11 cellular contexts compared by ENCODE assay signal in genomic region chr1:155124503-155125463, GRCh38. TPM values are rescaled to one million over a fixed set of nuclear protein-coding genes. Genes with fewer than 3 reads are reported as not detected.
DNase-seq lines count a peak whose midpoint lies in the region; FAIRE-seq and TF ChIP-seq lines count a peak whose summit lies in the region.
"Had no signal": no experiment of that assay in that cellular context is flagged by ENCODE, and none has a peak within 500 bp of the region (broad histone marks: within the 10 kb centered on the region; RNA-seq: fewer than 3 reads in every experiment).

No MANE protein-coding gene starts in this region.

- H2AK5ac ChIP-seq in H1 (ENCODE audit: low read depth, low read length), result no peak overlapping the region
- no peak overlapping the region for H2AK5ac ChIP-seq in mesenchymal stem cell (ENCODE audit: low read length, severe bottlenecking)

- no peaks in the 10 kb centered on the region for H4K20me1 ChIP-seq in H1 (replicated peaks in 1 of 2; ENCODE audit: control insufficient read depth in 1 of 2, insufficient read depth in 2 of 2, low read length in 2 of 2)

- TF ChIP-seq CTCF in Peyer's patch (IDR thresholded peaks at IDR 0.05) (no peak), H1 (IDR thresholded peaks at IDR 0.05; ENCODE audit: control extremely low read depth in 1 of 3, insufficient read depth in 1 of 3, low read depth in 1 of 3, low read length in 3 of 3) (no peak), progenitor cell of endocrine pancreas (IDR thresholded peaks at IDR 0.05; ENCODE audit: unreplicated experiment) (no peak)

- DNase-seq in A172 (ENCODE audit: low spot score) (peak; percentile 45), Peyer's patch (peak in 1 of 3 donors; percentile 65), H1 (ENCODE audit: low read depth in 1 of 2, low spot score in 2 of 2) (peak in 1 of 2 experiments; percentile 48), mesenchymal stem cell (peak; percentile 79), NCI-H1436 treated with DMSO at 0.1 percent for 48 hours (lab: John Stamatoyannopoulos, UW) (no peak), progenitor cell of endocrine pancreas (ENCODE audit: low spot score, unreplicated experiment) (no peak), H4 (ENCODE audit: low spot score) (no peak)
- no peak for DNase-seq in activated naive CD4-positive, alpha-beta T cell treated with anti-CD3 and anti-CD28 coated beads, Interleukin-2, amount 10 ng/mL, durations not matched to agents 7 days and 5 days
- DNase-seq: activated CD4-positive, alpha-beta T cell treated with anti-CD3 and anti-CD28 coated beads, Interleukin-2, amount 10 ng/mL, durations not matched to agents 7 days and 5 days; NCI-H1930; tibial artery had no signal

- H3K27me3 ChIP-seq in Peyer's patch (no peaks in the 10 kb centered on the region), H1 (replicated peaks in 1 of 4; ENCODE audit: control insufficient read depth in 3 of 4, extremely low read depth in 1 of 4, insufficient read depth in 3 of 4, low read length in 3 of 4) (peaks cover 33 to 50% (median 47%) of the 10 kb centered on the region in 4 experiments), mesenchymal stem cell (ENCODE audit: control insufficient read depth in 1 of 2, insufficient read depth in 1 of 2, low read length in 2 of 2) (peaks cover 68 to 87% of the 10 kb centered on the region in 2 experiments)

- H4K91ac ChIP-seq in H1 (replicated peaks; ENCODE audit: insufficient read length, low read length) (no peak overlapping the region), mesenchymal stem cell (ENCODE audit: low read length) (no peak overlapping the region)

- H3K23me2 ChIP-seq in H1 (ENCODE audit: low read depth, low read length), result peaks cover 27% of the 10 kb centered on the region

- no peak for TF ChIP-seq EP300 in H1 (IDR thresholded peaks at IDR 0.05; ENCODE audit: borderline replicate concordance in 1 of 2, low read depth in 2 of 2, low read length in 2 of 2)

- peaks cover 28% of the 10 kb centered on the region for H3K4me1 Mint-ChIP-seq in activated naive CD4-positive, alpha-beta T cell treated with anti-CD3 and anti-CD28 coated beads, Interleukin-2, amount 10 ng/mL, durations not matched to agents 7 days and 5 days
- H3K4me1 Mint-ChIP-seq in progenitor cell of endocrine pancreas (ENCODE audit: low read depth), result peaks cover 28% of the 10 kb centered on the region

- H3K23ac ChIP-seq in H1 (ENCODE audit: insufficient read length) (no peak overlapping the region), mesenchymal stem cell (ENCODE audit: low read length in 2 of 2) (no peak overlapping the region)

- POLR2A ChIA-PET in H1 (lab: Charles Lee; ENCODE audit: partially characterized antibody), result interaction anchor here (0.5 to 2.4 kb wide), 9 partner anchors 8 to 815 kb away, joined by 3 to 8 read pairs (median 4); partner anchors contain the start of gene KRTCAP2

- H2BK5ac ChIP-seq in H1 (ENCODE audit: low read depth, low read length) (no peak overlapping the region), mesenchymal stem cell (ENCODE audit: low read depth, low read length, poor library complexity, severe bottlenecking) (no peak overlapping the region)

- no peak overlapping the region for H2BK20ac ChIP-seq in H1 (ENCODE audit: low read length)

- H3K9me3 ChIP-seq in Peyer's patch (no peaks in the 10 kb centered on the region), H1 (ENCODE audit: insufficient read depth in 2 of 2, low read depth in 1 of 2, low read length in 1 of 2) (no peaks in the 10 kb centered on the region), mesenchymal stem cell (ENCODE audit: control insufficient read depth, low read length) (no peaks in the 10 kb centered on the region)
- H3K9me3 ChIP-seq: tibial artery had no signal

- CTCF ChIA-PET in H1 (lab: Charles Lee; ENCODE audit: partially characterized antibody), result interaction anchor here (0.8 to 4.8 kb wide), 12 partner anchors 9 to 459 kb away, joined by 3 to 66 read pairs (median 4); partner anchors contain the start of gene KRTCAP2
- CTCF ChIA-PET in activated naive CD4-positive, alpha-beta T cell treated with anti-CD3 and anti-CD28 coated beads, Interleukin-2, amount 10 ng/mL, durations not matched to agents 7 days and 5 days (lab: Charles Lee), result interaction anchor here (1.9 kb wide), 1 partner anchor 33 kb away, joined by 6 read pairs; no protein-coding TSS in a partner anchor

- H2BK15ac ChIP-seq in H1 (ENCODE audit: low read length), result no peak overlapping the region; the same call in 1 of the 2 replicates
- H2BK15ac ChIP-seq in mesenchymal stem cell (ENCODE audit: low read depth, poor library complexity, severe bottlenecking), result no peak overlapping the region

- H3K9me3 Mint-ChIP-seq in activated naive CD4-positive, alpha-beta T cell treated with anti-CD3 and anti-CD28 coated beads, Interleukin-2, amount 10 ng/mL, durations not matched to agents 7 days and 5 days, result no peaks in the 10 kb centered on the region
- no peaks in the 10 kb centered on the region for H3K9me3 Mint-ChIP-seq in progenitor cell of endocrine pancreas (ENCODE audit: low read depth)
- H3K9me3 Mint-ChIP-seq: activated CD4-positive, alpha-beta T cell treated with anti-CD3 and anti-CD28 coated beads, Interleukin-2, amount 10 ng/mL, durations not matched to agents 7 days and 5 days had no signal

- no peak overlapping the region for H3K56ac ChIP-seq in H1 (replicated peaks; ENCODE audit: insufficient read length, low read depth, low read length)

- H2BK12ac ChIP-seq in H1 (ENCODE audit: low read depth, low read length), result no peak overlapping the region
- H2BK12ac ChIP-seq in mesenchymal stem cell (ENCODE audit: low read length in 2 of 2), result no peak overlapping the region

- H3K4me1 ChIP-seq in Peyer's patch (peaks cover 6 to 24% (median 15%) of the 10 kb centered on the region in 4 donors), H1 (replicated peaks in 1 of 4; ENCODE audit: control insufficient read depth in 3 of 4, insufficient read depth in 4 of 4, low read length in 3 of 4) (peaks cover 16 to 46% (median 32%) of the 10 kb centered on the region in 4 experiments), mesenchymal stem cell (ENCODE audit: control insufficient read depth, insufficient read depth, low read depth, low read length) (peaks cover 45% of the 10 kb centered on the region)

- H3K4me2 ChIP-seq in H1 (ENCODE audit: insufficient read depth in 1 of 2, low read depth in 2 of 2, low read length in 2 of 2) (peak overlapping the region; percentile 94 to 97; a peak in 2 of 4 replicates), mesenchymal stem cell (ENCODE audit: low read length, poor library complexity, severe bottlenecking) (no peak overlapping the region)

- H3K36me3 ChIP-seq in Peyer's patch, result no peaks in the 10 kb centered on the region
- H3K36me3 ChIP-seq in H1 (ENCODE audit: control insufficient read depth in 2 of 4, insufficient read depth in 4 of 4, low read length in 3 of 4), result no peaks in the 10 kb centered on the region
- H3K36me3 ChIP-seq in mesenchymal stem cell (ENCODE audit: control insufficient read depth in 1 of 2, insufficient read depth in 2 of 2, low read depth in 1 of 2, low read length in 2 of 2), result no peaks in the 10 kb centered on the region
- H3K36me3 ChIP-seq: tibial artery had no signal

- WGBS in H1 (ENCODE audit: extremely low coverage in 1 of 2, insufficient coverage in 1 of 2, insufficient read length in 1 of 2, insufficient replicate concordance in 2 of 2, low coverage in 1 of 2, low lambda C conversion rate in 2 of 2, missing lambda C conversion rate in 1 of 2), 2 experiments, result 74% methylated on average over 16 of the region's 16 CpGs; no CpG with 5 or more reads in 1 of the 2 experiments
- 66% methylated on average over 12 of the region's 16 CpGs for WGBS in mesenchymal stem cell

- no peak overlapping the region for H2AFZ ChIP-seq in H1 (ENCODE audit: low read length)
- H2AFZ ChIP-seq in mesenchymal stem cell (ENCODE audit: low read depth, low read length), result no peak overlapping the region

- H2BK120ac ChIP-seq in H1 (replicated peaks; ENCODE audit: low read depth, low read length) (no peak overlapping the region), mesenchymal stem cell (ENCODE audit: low read depth, low read length) (no peak overlapping the region)

- H3K79me2 ChIP-seq in H1 (ENCODE audit: control insufficient read depth in 1 of 2, insufficient read depth in 2 of 2, low read length in 2 of 2), result no peaks in the 10 kb centered on the region

- peaks cover 92% of the 10 kb centered on the region for H3K27me3 Mint-ChIP-seq in activated naive CD4-positive, alpha-beta T cell treated with anti-CD3 and anti-CD28 coated beads, Interleukin-2, amount 10 ng/mL, durations not matched to agents 7 days and 5 days
- H3K27me3 Mint-ChIP-seq in progenitor cell of endocrine pancreas, result peaks cover 52% of the 10 kb centered on the region

- no peak for FAIRE-seq in H1 (lab: Jason Lieb, UNC)

- H3K18ac ChIP-seq in H1 (ENCODE audit: extremely low read depth, low read length) (no peak overlapping the region), mesenchymal stem cell (ENCODE audit: low read depth in 1 of 2, low read length in 2 of 2) (no peak overlapping the region)

- TF ChIP-seq RAD21 in H1 (IDR thresholded peaks at IDR 0.05 in 1 of 2, conservative IDR thresholded peaks at IDR 0.05 in 1 of 2; ENCODE audit: low read depth in 2 of 2, low read length in 2 of 2), result no peak

- H3K4ac ChIP-seq in H1 (replicated peaks; ENCODE audit: insufficient read length, low read depth, low read length), result no peak overlapping the region
- no peak overlapping the region for H3K4ac ChIP-seq in mesenchymal stem cell (ENCODE audit: low read depth in 1 of 2, low read length in 2 of 2)

- H3K79me1 ChIP-seq in H1 (ENCODE audit: low read depth, low read length) (no peaks in the 10 kb centered on the region), mesenchymal stem cell (replicated peaks; ENCODE audit: low read length, poor library complexity, severe bottlenecking) (no peaks in the 10 kb centered on the region)

- no peak overlapping the region for H3K27ac Mint-ChIP-seq in activated naive CD4-positive, alpha-beta T cell treated with anti-CD3 and anti-CD28 coated beads, Interleukin-2, amount 10 ng/mL, durations not matched to agents 7 days and 5 days
- H3K27ac Mint-ChIP-seq in progenitor cell of endocrine pancreas, result no peak overlapping the region
- H3K27ac Mint-ChIP-seq: activated CD4-positive, alpha-beta T cell treated with anti-CD3 and anti-CD28 coated beads, Interleukin-2, amount 10 ng/mL, durations not matched to agents 7 days and 5 days had no signal

- H3K27ac ChIP-seq in Peyer's patch, result peak overlapping the region in 3 of 4 donors; percentile 87 to 98 (median 98)
- no peak overlapping the region for H3K27ac ChIP-seq in H1 (ENCODE audit: low read depth, low read length)
- H3K27ac ChIP-seq in mesenchymal stem cell (ENCODE audit: low read length, poor library complexity, severe bottlenecking), result no peak overlapping the region
- H3K27ac ChIP-seq: tibial artery had no signal

- H4K5ac ChIP-seq in H1 (ENCODE audit: insufficient read length, low read depth, low read length), result no peak overlapping the region

- no peak overlapping the region for H4K8ac ChIP-seq in H1 (ENCODE audit: extremely low read depth, insufficient read depth, low read length)
- H4K8ac ChIP-seq in mesenchymal stem cell (ENCODE audit: low read length), result no peak overlapping the region

- H3K14ac ChIP-seq in H1 (ENCODE audit: insufficient read length), result no peak overlapping the region
- H3K14ac ChIP-seq in mesenchymal stem cell (ENCODE audit: low read length in 2 of 2), result no peak overlapping the region

- H3K4me3 ChIP-seq in Peyer's patch (no peak overlapping the region), H1 (ENCODE audit: extremely low read depth in 1 of 4, insufficient read depth in 2 of 4, low read depth in 3 of 4, low read length in 4 of 4) (no peak overlapping the region), mesenchymal stem cell (ENCODE audit: insufficient read depth in 1 of 2, low read depth in 1 of 2, low read length in 2 of 2) (no peak overlapping the region)
- H3K4me3 ChIP-seq: tibial artery had no signal

- TF ChIP-seq POLR2A in Peyer's patch (IDR thresholded peaks at IDR 0.05) (no peak), H1 (IDR thresholded peaks at IDR 0.05; ENCODE audit: control extremely low read depth in 1 of 2, low read depth in 2 of 2, low read length in 2 of 2) (no peak)

- H3K9ac ChIP-seq in H1 (replicated peaks in 1 of 4; ENCODE audit: extremely low read depth in 1 of 4, low read depth in 3 of 4, low read length in 3 of 4), result no peak overlapping the region
- H3K9ac ChIP-seq in mesenchymal stem cell (ENCODE audit: low read length), result no peak overlapping the region

- no peaks in the 10 kb centered on the region for H3K36me3 Mint-ChIP-seq in activated naive CD4-positive, alpha-beta T cell treated with anti-CD3 and anti-CD28 coated beads, Interleukin-2, amount 10 ng/mL, durations not matched to agents 7 days and 5 days
- H3K36me3 Mint-ChIP-seq in progenitor cell of endocrine pancreas (ENCODE audit: insufficient read depth), result no peaks in the 10 kb centered on the region

- H3K4me3 Mint-ChIP-seq in activated naive CD4-positive, alpha-beta T cell treated with anti-CD3 and anti-CD28 coated beads, Interleukin-2, amount 10 ng/mL, durations not matched to agents 7 days and 5 days, result no peak overlapping the region
- no peak overlapping the region for H3K4me3 Mint-ChIP-seq in progenitor cell of endocrine pancreas (ENCODE audit: low read depth)
- H3K4me3 Mint-ChIP-seq: activated CD4-positive, alpha-beta T cell treated with anti-CD3 and anti-CD28 coated beads, Interleukin-2, amount 10 ng/mL, durations not matched to agents 7 days and 5 days had no signal

RNA-seq across cellular contexts. Expression of gene EFNA1, which starts 2.9 kb away (rescaled TPM):
- 17.0 and 17.9 TPM in 2 replicates for total RNA-seq in A172 (2014; rRNA removed; shearing (Covaris generic))
- total RNA-seq in Peyer's patch, result 100 to 1,000 TPM in 3 of 4 donors, 10 to 100 TPM in 1; 13.2 to 166 (median 145) TPM
- 4.0 and 4.9 TPM in 2 replicates for total RNA-seq in H1 (2021; fragmentation: NEBNext Ultra II Directional; extraction: Animal tissue kit (Norgen Biotek cat#: 25700))
- 11.8 and 14.6 TPM in 2 replicates for polyA plus RNA-seq in H1 (2011; rRNA removed)
- polyA plus RNA-seq in H1 (2011; cell fraction: cytosol; rRNA removed), result 12.1 TPM
- 8.9 TPM for polyA plus RNA-seq in H1 (2011; cell fraction: nucleus; rRNA removed)
- 5.4 to 7.8 TPM (median 6.7 TPM) in 4 replicates for polyA plus RNA-seq in H1 (2012, experiment 1 of 2)
- polyA plus RNA-seq in H1 (2012, experiment 2 of 2), result 4.6 TPM
- polyA plus RNA-seq in H1 (2013, experiment 1 of 2), result 3.8 TPM
- 4.2 TPM for polyA plus RNA-seq in H1 (2013, experiment 2 of 2)
- polyA minus RNA-seq in H1 (2011; rRNA and poly(A)+ RNA removed), result 7.3 and 12.6 TPM in 2 replicates
- polyA minus RNA-seq in H1 (2011; cell fraction: cytosol; rRNA and poly(A)+ RNA removed), result 13.0 TPM
- 9.7 TPM for polyA minus RNA-seq in H1 (2011; cell fraction: nucleus; rRNA and poly(A)+ RNA removed)
- 0.62 TPM for polyA plus RNA-seq in mesenchymal stem cell (2013, experiment 1 of 2)
- 0.53 TPM for polyA plus RNA-seq in mesenchymal stem cell (2013, experiment 2 of 2)
- 22.1 and 22.2 TPM in 2 replicates for total RNA-seq in progenitor cell of endocrine pancreas
- total RNA-seq in H4 (2014; rRNA removed; shearing (Covaris generic)), result 14.6 and 28.0 TPM in 2 replicates

RNA-seq across cellular contexts. Expression of gene SLC50A1, which starts 10.9 kb away (rescaled TPM):
- total RNA-seq in A172 (2014; rRNA removed; shearing (Covaris generic)), result 30.4 and 39.8 TPM in 2 replicates
- total RNA-seq in Peyer's patch (10 to 100 TPM; 42.5 to 83.3 (median 46.7) TPM), progenitor cell of endocrine pancreas (33.3 and 35.5 TPM in 2 replicates)
- total RNA-seq in H1 (2021; fragmentation: NEBNext Ultra II Directional; extraction: Animal tissue kit (Norgen Biotek cat#: 25700)), result 36.5 and 41.6 TPM in 2 replicates
- polyA plus RNA-seq in H1 (2011; rRNA removed), result 80.7 and 90.8 TPM in 2 replicates
- 61.8 TPM for polyA plus RNA-seq in H1 (2011; cell fraction: cytosol; rRNA removed)
- 34.9 TPM for polyA plus RNA-seq in H1 (2011; cell fraction: nucleus; rRNA removed)
- polyA plus RNA-seq in H1 (2012, experiment 1 of 2), result 36.0 to 50.1 TPM (median 39.0 TPM) in 4 replicates
- 56.4 TPM for polyA plus RNA-seq in H1 (2012, experiment 2 of 2)
- 47.5 TPM for polyA plus RNA-seq in H1 (2013, experiment 1 of 2)
- polyA plus RNA-seq in H1 (2013, experiment 2 of 2), result 50.4 TPM
- 42.3 and 45.2 TPM in 2 replicates for polyA minus RNA-seq in H1 (2011; rRNA and poly(A)+ RNA removed)
- 19.9 TPM for polyA minus RNA-seq in H1 (2011; cell fraction: cytosol; rRNA and poly(A)+ RNA removed)
- 14.1 TPM for polyA minus RNA-seq in H1 (2011; cell fraction: nucleus; rRNA and poly(A)+ RNA removed)
- polyA plus RNA-seq in mesenchymal stem cell (2013, experiment 1 of 2), result 41.0 TPM
- polyA plus RNA-seq in mesenchymal stem cell (2013, experiment 2 of 2), result 42.4 TPM
- 35.8 and 40.5 TPM in 2 replicates for total RNA-seq in H4 (2014; rRNA removed; shearing (Covaris generic))

RNA-seq across cellular contexts. Expression of gene DPM3, which starts 15.5 kb away (rescaled TPM):
- total RNA-seq in A172 (2014; rRNA removed; shearing (Covaris generic)), result 37.4 and 116 TPM in 2 replicates
- total RNA-seq in Peyer's patch (10 to 100 TPM; 33.5 to 89.2 (median 65.0) TPM), progenitor cell of endocrine pancreas (45.6 and 49.3 TPM in 2 replicates)
- total RNA-seq in H1 (2021; fragmentation: NEBNext Ultra II Directional; extraction: Animal tissue kit (Norgen Biotek cat#: 25700)), result 44.8 and 49.3 TPM in 2 replicates
- polyA plus RNA-seq in H1 (2011; rRNA removed), result 227 and 349 TPM in 2 replicates
- 166 TPM for polyA plus RNA-seq in H1 (2011; cell fraction: cytosol; rRNA removed)
- polyA plus RNA-seq in H1 (2011; cell fraction: nucleus; rRNA removed), result 111 TPM
- polyA plus RNA-seq in H1 (2012, experiment 1 of 2), result 30.1 to 106 TPM (median 79.5 TPM) in 4 replicates
- 141 TPM for polyA plus RNA-seq in H1 (2012, experiment 2 of 2)
- 184 TPM for polyA plus RNA-seq in H1 (2013, experiment 1 of 2)
- polyA plus RNA-seq in H1 (2013, experiment 2 of 2), result 217 TPM
- 6.9 and 13.7 TPM in 2 replicates for polyA minus RNA-seq in H1 (2011; rRNA and poly(A)+ RNA removed)
- polyA minus RNA-seq in H1 (2011; cell fraction: cytosol; rRNA and poly(A)+ RNA removed), result 6.6 TPM
- polyA minus RNA-seq in H1 (2011; cell fraction: nucleus; rRNA and poly(A)+ RNA removed), result 11.4 TPM
- 176 TPM for polyA plus RNA-seq in mesenchymal stem cell (2013, experiment 1 of 2)
- 182 TPM for polyA plus RNA-seq in mesenchymal stem cell (2013, experiment 2 of 2)
- 53.2 and 72.4 TPM in 2 replicates for total RNA-seq in H4 (2014; rRNA removed; shearing (Covaris generic))

RNA-seq across cellular contexts. Expression of gene EFNA3, which starts 46.1 kb away (rescaled TPM):
- total RNA-seq in A172 (2014; rRNA removed; shearing (Covaris generic)), result 1.5 and 2.5 TPM in 2 replicates
- total RNA-seq in Peyer's patch (1 to 10 TPM; 2.3 to 8.7 (median 5.3) TPM), progenitor cell of endocrine pancreas (9.0 and 10.5 TPM in 2 replicates)
- 10.8 and 11.6 TPM in 2 replicates for total RNA-seq in H1 (2021; fragmentation: NEBNext Ultra II Directional; extraction: Animal tissue kit (Norgen Biotek cat#: 25700))
- polyA plus RNA-seq in H1 (2011; rRNA removed), result 13.8 and 18.7 TPM in 2 replicates
- polyA plus RNA-seq in H1 (2011; cell fraction: cytosol; rRNA removed), result 9.6 TPM
- polyA plus RNA-seq in H1 (2011; cell fraction: nucleus; rRNA removed), result 14.5 TPM
- 7.9 to 16.6 TPM (median 13.5 TPM) in 4 replicates for polyA plus RNA-seq in H1 (2012, experiment 1 of 2)
- polyA plus RNA-seq in H1 (2012, experiment 2 of 2), result 13.4 TPM
- 11.6 TPM for polyA plus RNA-seq in H1 (2013, experiment 1 of 2)
- 10.9 TPM for polyA plus RNA-seq in H1 (2013, experiment 2 of 2)
- 5.2 and 7.7 TPM in 2 replicates for polyA minus RNA-seq in H1 (2011; rRNA and poly(A)+ RNA removed)
- 2.1 TPM for polyA minus RNA-seq in H1 (2011; cell fraction: cytosol; rRNA and poly(A)+ RNA removed)
- polyA minus RNA-seq in H1 (2011; cell fraction: nucleus; rRNA and poly(A)+ RNA removed), result 5.4 TPM
- polyA plus RNA-seq in mesenchymal stem cell (2013, experiment 1 of 2), result 0.95 TPM
- polyA plus RNA-seq in mesenchymal stem cell (2013, experiment 2 of 2), result 1.3 TPM
- 7.5 and 9.5 TPM in 2 replicates for total RNA-seq in H4 (2014; rRNA removed; shearing (Covaris generic))

RNA-seq across cellular contexts. Expression of gene KRTCAP2, which starts 48.3 kb away (rescaled TPM):
- 122 and 126 TPM in 2 replicates for total RNA-seq in A172 (2014; rRNA removed; shearing (Covaris generic))
- 100 to 1,000 TPM; 111 to 137 (median 117) TPM for total RNA-seq in Peyer's patch
- 146 TPM in 2 replicates for total RNA-seq in H1 (2021; fragmentation: NEBNext Ultra II Directional; extraction: Animal tissue kit (Norgen Biotek cat#: 25700))
- polyA plus RNA-seq in H1 (2011; rRNA removed), result 317 and 419 TPM in 2 replicates
- polyA plus RNA-seq in H1 (2011; cell fraction: cytosol; rRNA removed), result 199 TPM
- polyA plus RNA-seq in H1 (2011; cell fraction: nucleus; rRNA removed), result 287 TPM
- polyA plus RNA-seq in H1 (2012, experiment 1 of 2), result 150 to 268 TPM (median 247 TPM) in 4 replicates
- 705 TPM for polyA plus RNA-seq in H1 (2012, experiment 2 of 2)
- 290 TPM for polyA plus RNA-seq in H1 (2013, experiment 1 of 2)
- polyA plus RNA-seq in H1 (2013, experiment 2 of 2), result 399 TPM
- 107 and 146 TPM in 2 replicates for polyA minus RNA-seq in H1 (2011; rRNA and poly(A)+ RNA removed)
- polyA minus RNA-seq in H1 (2011; cell fraction: cytosol; rRNA and poly(A)+ RNA removed), result 86.3 TPM
- 82.9 TPM for polyA minus RNA-seq in H1 (2011; cell fraction: nucleus; rRNA and poly(A)+ RNA removed)
- polyA plus RNA-seq in mesenchymal stem cell (2013, experiment 1 of 2), result 350 TPM
- 358 TPM for polyA plus RNA-seq in mesenchymal stem cell (2013, experiment 2 of 2)
- 146 and 149 TPM in 2 replicates for total RNA-seq in progenitor cell of endocrine pancreas
- 128 and 140 TPM in 2 replicates for total RNA-seq in H4 (2014; rRNA removed; shearing (Covaris generic))

Comparison
In these comparisons a context has a peak if more than half of its experiments do, and no peak if none do; other contexts are left out.
1. DNase-seq: peak in A172 (single experiment) and mesenchymal stem cell (single experiment); none in activated naive CD4-positive, alpha-beta T cell treated with anti-CD3 and anti-CD28 coated beads, Interleukin-2, amount 10 ng/mL, durations not matched to agents 7 days and 5 days (single experiment), NCI-H1436 treated with DMSO at 0.1 percent for 48 hours (single experiment), progenitor cell of endocrine pancreas (single experiment) and H4 (single experiment).
2. H3K27ac ChIP-seq: peak in Peyer's patch (3 of 4); none in H1 (single experiment) and mesenchymal stem cell (single experiment).